In the genomic region with DNA sequence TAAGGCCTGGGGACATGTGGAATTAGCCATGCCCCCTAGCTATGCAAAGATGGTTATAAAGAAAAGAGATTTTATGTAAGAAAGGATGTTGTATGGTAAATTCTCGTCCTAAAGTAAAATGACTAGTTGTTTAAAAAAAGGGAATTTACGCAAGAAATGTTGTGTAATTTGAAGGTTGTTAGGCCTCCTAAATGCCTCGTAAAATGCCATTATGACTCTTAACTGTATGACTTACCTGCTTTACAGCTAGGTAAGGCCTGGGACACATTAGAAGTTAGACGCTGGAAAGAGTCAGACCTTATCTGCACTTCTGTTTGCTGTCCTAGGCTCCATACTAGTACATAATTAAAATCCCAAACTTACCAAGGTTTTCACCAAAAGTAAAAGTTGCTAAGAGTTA, we compare ENCODE assay signal across 18 cellular contexts. TPM values are rescaled to one million over a fixed set of nuclear protein-coding genes. Genes with fewer than 3 reads are reported as not detected.
DNase-seq lines count a peak whose midpoint lies in the region; ATAC-seq and TF ChIP-seq lines count a peak whose summit lies in the region.
"Had no signal": no experiment of that assay in that cellular context is flagged by ENCODE, and none has a peak within 500 bp of the region (broad histone marks: within the 10 kb centered on the region; RNA-seq: fewer than 3 reads in every experiment).

No MANE protein-coding gene starts in this region.

- H3F3A ChIP-seq in SK-N-SH (replicated peaks; ENCODE audit: insufficient read depth): no peaks in the 10 kb centered on the region

- TF ChIP-seq CTCF in right atrium auricular region (IDR thresholded peaks at IDR 0.05) (no peak), heart left ventricle (IDR thresholded peaks at IDR 0.05) (no peak), SK-N-SH (IDR thresholded peaks at IDR 0.05) (no peak)

- no peaks in the 10 kb centered on the region for H4K20me1 ChIP-seq in SK-N-SH (ENCODE audit: insufficient read depth)

- H3K27ac ChIP-seq in right atrium auricular region (peak overlapping the region; percentile 82 to 86), heart left ventricle (peak overlapping the region in 3 of 12 donors; percentile 9 to 79 (median 67)), SK-N-SH (ENCODE audit: low read depth in 2 of 2, low read length in 1 of 2) (no peak overlapping the region)
- H3K27ac ChIP-seq: A549, C4-2B had no signal

- no peaks in the 10 kb centered on the region for H3K79me2 ChIP-seq in SK-N-SH (ENCODE audit: insufficient read depth)

- H3K36me3 Mint-ChIP-seq in activated naive CD8-positive, alpha-beta T cell treated with anti-CD3 and anti-CD28 coated beads, Interleukin-2, amount 50 U/mL, for 24 hours (ENCODE audit: low read depth): no peaks in the 10 kb centered on the region

- H3K9me2 ChIP-seq in SK-N-SH: no peaks in the 10 kb centered on the region

- no peak overlapping the region for H3K9ac ChIP-seq in SK-N-SH

- H3K27me3 ChIP-seq in right atrium auricular region (no peaks in the 10 kb centered on the region), heart left ventricle (peaks cover 0 to 2% (median 0%) of the 10 kb centered on the region in 9 donors), SK-N-SH (ENCODE audit: insufficient read depth) (peaks cover 4% of the 10 kb centered on the region; the same call in 1 of the 2 replicates)

- no peak overlapping the region for H3K4me2 ChIP-seq in SK-N-SH
- H3K4me2 ChIP-seq: A549 had no signal

- H3K9me3 ChIP-seq in right atrium auricular region (no peaks in the 10 kb centered on the region), heart left ventricle (no peaks in the 10 kb centered on the region), SK-N-SH (no peaks in the 10 kb centered on the region)
- H3K9me3 ChIP-seq: A549, Caco-2 had no signal

- H3K4me3 ChIP-seq in right atrium auricular region (no peak overlapping the region), heart left ventricle (no peak overlapping the region), SK-N-SH (ENCODE audit: low read depth in 2 of 2, low read length in 1 of 2) (no peak overlapping the region)
- H3K4me3 ChIP-seq: A549 had no signal

- intact Hi-C loops in heart left ventricle (cut with DNase I): loop anchor here in 1 of 10 donors (2.0 kb wide), 1 partner anchor 17 kb away; a partner anchor contains a TSS

- H2AFZ ChIP-seq in SK-N-SH (ENCODE audit: low read depth): no peak overlapping the region

- WGBS in heart left ventricle, 4 donors: 83 to 90% (median 87%) methylated on average over 4 of the region's 4 CpGs
- WGBS in SK-N-SH (ENCODE audit: low lambda C conversion rate): 62% methylated on average over 4 of the region's 4 CpGs

- H3K4me1 ChIP-seq in right atrium auricular region: no peaks in the 10 kb centered on the region
- H3K4me1 ChIP-seq in heart left ventricle: peaks cover 0 to 30% (median 2%) of the 10 kb centered on the region in 12 donors
- no peaks in the 10 kb centered on the region for H3K4me1 ChIP-seq in SK-N-SH (ENCODE audit: control insufficient read depth in 1 of 2, insufficient read depth in 2 of 2, low read depth in 1 of 2, low read length in 1 of 2)
- H3K4me1 ChIP-seq: A549, Caco-2 had no signal

- CTCF ChIA-PET in SK-N-SH (lab: Yijun Ruan, JAX): interaction anchor here (0.9 to 1.2 kb wide), 4 partner anchors 9 to 27 kb away, joined by 3 read pairs; no protein-coding TSS in a partner anchor

- TF ChIP-seq EP300 in SK-N-SH (IDR thresholded peaks at IDR 0.05; ENCODE audit: borderline replicate concordance in 1 of 2, low read depth in 1 of 2, low read length in 1 of 2): no peak

- H3K4me1 Mint-ChIP-seq in activated naive CD8-positive, alpha-beta T cell treated with anti-CD3 and anti-CD28 coated beads, Interleukin-2, amount 50 U/mL, for 24 hours: no peaks in the 10 kb centered on the region

- no peak for TF ChIP-seq RAD21 in SK-N-SH (IDR thresholded peaks at IDR 0.05; ENCODE audit: low read length)

- POLR2A ChIA-PET in SK-N-SH (lab: Yijun Ruan, JAX): no interaction called here

- no peak for TF ChIP-seq POLR2A in heart left ventricle (IDR thresholded peaks at IDR 0.05)

- DNase-seq in right atrium auricular region (ENCODE audit: low spot score) (no peak), heart left ventricle (no peak), NOMO-1 treated with DMSO at 0.1 percent for 48 hours (lab: John Stamatoyannopoulos, UW; ENCODE audit: unreplicated experiment) (peak; percentile 75), islet precursor cell (peak; percentile 36), SK-N-SH (no peak), Kasumi-1 (lab: John Stamatoyannopoulos, UW) (no peak), DMS114 treated with DMSO at 0.1 percent for 48 hours (lab: John Stamatoyannopoulos, UW; ENCODE audit: unreplicated experiment) (no peak)
- no peak for DNase-seq in activated naive CD8-positive, alpha-beta T cell treated with anti-CD3 and anti-CD28 coated beads, Interleukin-2, amount 50 U/mL, for 24 hours
- DNase-seq: Caco-2, EL, NCI-H1436, NCI-H2029 treated with DMSO at 0.1 percent for 48 hours, NCI-H748 treated with DMSO at 0.1 percent for 48 hours, SHP77 had no signal

- ATAC-seq in heart left ventricle: no peak
- ATAC-seq in activated naive CD8-positive, alpha-beta T cell treated with anti-CD3 and anti-CD28 coated beads, Interleukin-2, amount 50 U/mL, for 24 hours: no peak
- ATAC-seq: A549 had no signal

- H3K9me3 Mint-ChIP-seq in activated naive CD8-positive, alpha-beta T cell treated with anti-CD3 and anti-CD28 coated beads, Interleukin-2, amount 50 U/mL, for 24 hours: no peaks in the 10 kb centered on the region

- H3K36me3 ChIP-seq in right atrium auricular region (no peaks in the 10 kb centered on the region), heart left ventricle (no peaks in the 10 kb centered on the region), SK-N-SH (replicated peaks in 1 of 2; ENCODE audit: control insufficient read depth in 1 of 2, insufficient read depth in 2 of 2, low read length in 1 of 2) (no peaks in the 10 kb centered on the region)

- peaks cover 2% of the 10 kb centered on the region for H3K27me3 Mint-ChIP-seq in activated naive CD8-positive, alpha-beta T cell treated with anti-CD3 and anti-CD28 coated beads, Interleukin-2, amount 50 U/mL, for 24 hours

- no peak overlapping the region for H3K4me3 Mint-ChIP-seq in activated naive CD8-positive, alpha-beta T cell treated with anti-CD3 and anti-CD28 coated beads, Interleukin-2, amount 50 U/mL, for 24 hours

- H3K27ac Mint-ChIP-seq in activated naive CD8-positive, alpha-beta T cell treated with anti-CD3 and anti-CD28 coated beads, Interleukin-2, amount 50 U/mL, for 24 hours: no peak overlapping the region

TF ChIP-seq in SK-N-SH, 30 proteins besides CTCF, POLR2A, EP300 and RAD21 (continues in another document):
- TF ChIP-seq RFX5 (IDR thresholded peaks at IDR 0.05; ENCODE audit: low read length) (no peak), FOXM1 (IDR thresholded peaks at IDR 0.05; ENCODE audit: low read depth) (no peak), TEAD4 (IDR thresholded peaks at IDR 0.05; ENCODE audit: borderline replicate concordance, insufficient read depth) (no peak), POLR2AphosphoS5 (IDR thresholded peaks at IDR 0.05; ENCODE audit: low read depth, low read length) (no peak), EZH2phosphoT487 (IDR thresholded peaks at IDR 0.05; ENCODE audit: borderline replicate concordance, low read depth) (no peak), MEF2A (IDR thresholded peaks at IDR 0.05; ENCODE audit: borderline replicate concordance, low read depth) (no peak), YY1 (IDR thresholded peaks at IDR 0.05; ENCODE audit: low read depth) (no peak), FOXJ3 (CRISPR knock-in tag; IDR thresholded peaks at IDR 0.05) (no peak)
- TF ChIP-seq, protein P1, sequence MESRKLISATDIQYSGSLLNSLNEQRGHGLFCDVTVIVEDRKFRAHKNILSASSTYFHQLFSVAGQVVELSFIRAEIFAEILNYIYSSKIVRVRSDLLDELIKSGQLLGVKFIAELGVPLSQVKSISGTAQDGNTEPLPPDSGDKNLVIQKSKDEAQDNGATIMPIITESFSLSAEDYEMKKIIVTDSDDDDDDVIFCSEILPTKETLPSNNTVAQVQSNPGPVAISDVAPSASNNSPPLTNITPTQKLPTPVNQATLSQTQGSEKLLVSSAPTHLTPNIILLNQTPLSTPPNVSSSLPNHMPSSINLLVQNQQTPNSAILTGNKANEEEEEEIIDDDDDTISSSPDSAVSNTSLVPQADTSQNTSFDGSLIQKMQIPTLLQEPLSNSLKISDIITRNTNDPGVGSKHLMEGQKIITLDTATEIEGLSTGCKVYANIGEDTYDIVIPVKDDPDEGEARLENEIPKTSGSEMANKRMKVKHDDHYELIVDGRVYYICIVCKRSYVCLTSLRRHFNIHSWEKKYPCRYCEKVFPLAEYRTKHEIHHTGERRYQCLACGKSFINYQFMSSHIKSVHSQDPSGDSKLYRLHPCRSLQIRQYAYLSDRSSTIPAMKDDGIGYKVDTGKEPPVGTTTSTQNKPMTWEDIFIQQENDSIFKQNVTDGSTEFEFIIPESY (IDR thresholded peaks at IDR 0.05; ENCODE audit: borderline replicate concordance, low read depth): no peak
- TF ChIP-seq, protein P2, sequence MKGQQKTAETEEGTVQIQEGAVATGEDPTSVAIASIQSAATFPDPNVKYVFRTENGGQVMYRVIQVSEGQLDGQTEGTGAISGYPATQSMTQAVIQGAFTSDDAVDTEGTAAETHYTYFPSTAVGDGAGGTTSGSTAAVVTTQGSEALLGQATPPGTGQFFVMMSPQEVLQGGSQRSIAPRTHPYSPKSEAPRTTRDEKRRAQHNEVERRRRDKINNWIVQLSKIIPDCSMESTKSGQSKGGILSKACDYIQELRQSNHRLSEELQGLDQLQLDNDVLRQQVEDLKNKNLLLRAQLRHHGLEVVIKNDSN (IDR thresholded peaks at IDR 0.05; ENCODE audit: borderline replicate concordance, low read depth): no peak

RNA-seq across cellular contexts. Expression of a gene that starts 17.5 kb away (rescaled TPM):
- total RNA-seq in right atrium auricular region: 100 to 1,000 TPM; 444 to 908 TPM
- total RNA-seq in heart left ventricle: 100 to 1,000 TPM; 305 to 823 (median 538) TPM
- polyA plus RNA-seq in heart left ventricle: 1,000 to 10,000 TPM in 1 of 2 donors, 100 to 1,000 TPM in 1; 188 to 1,023 TPM
- polyA plus RNA-seq in SK-N-SH (2012; rRNA removed): not detected in 2 replicates
- polyA plus RNA-seq in SK-N-SH (2012; cell fraction: cytosol; rRNA removed): not detected in 2 replicates
- 0.09 TPM in 1 of 2 replicates, not detected in the other for polyA plus RNA-seq in SK-N-SH (2012; cell fraction: nucleus; rRNA removed)
- total RNA-seq: Caco-2, H1, NCI-H460 had no signal
- polyA plus RNA-seq: A549 had no signal

RNA-seq across cellular contexts. Expression of a gene that starts 34.8 kb away (rescaled TPM):
- total RNA-seq in right atrium auricular region: under 1 TPM; 0.15 to 0.63 TPM
- 1 to 10 TPM in 2 of 9 donors, under 1 TPM in 6, not detected in 1; 0.19 to 5.6 (median 0.73) TPM for total RNA-seq in heart left ventricle
- polyA plus RNA-seq in heart left ventricle: 1 to 10 TPM in 1 of 2 donors, under 1 TPM in 1; 0.61 to 6.8 TPM
- not detected in 2 replicates for polyA plus RNA-seq in SK-N-SH (2012; rRNA removed)
- polyA plus RNA-seq in SK-N-SH (2012; cell fraction: cytosol; rRNA removed): not detected in 2 replicates
- not detected in 2 replicates for polyA plus RNA-seq in SK-N-SH (2012; cell fraction: nucleus; rRNA removed)
- total RNA-seq: Caco-2, H1, NCI-H460 had no signal
- polyA plus RNA-seq: A549 had no signal

RNA-seq across cellular contexts. Expression of a gene that starts 52.9 kb away (rescaled TPM):
- under 1 TPM in 1 of 2 donors, not detected in 1; 0.35 TPM for total RNA-seq in right atrium auricular region
- total RNA-seq in heart left ventricle: 1 to 10 TPM in 1 of 9 donors, under 1 TPM in 7, not detected in 1; 0.44 to 1.4 (median 0.83) TPM
- polyA plus RNA-seq in heart left ventricle: 1 to 10 TPM in 1 of 2 donors, under 1 TPM in 1; 0.53 to 1.1 TPM
- polyA plus RNA-seq in SK-N-SH (2012; rRNA removed): 0.66 and 1.3 TPM in 2 replicates
- 0.37 and 0.82 TPM in 2 replicates for polyA plus RNA-seq in SK-N-SH (2012; cell fraction: cytosol; rRNA removed)
- polyA plus RNA-seq in SK-N-SH (2012; cell fraction: nucleus; rRNA removed): 2.9 and 3.2 TPM in 2 replicates
- total RNA-seq: H1 had no signal

Comparison
In these comparisons a context has a peak if more than half of its experiments do, and no peak if none do; other contexts are left out.
1. DNase-seq: peak in NOMO-1 treated with DMSO at 0.1 percent for 48 hours (single experiment) and islet precursor cell (single experiment); none in right atrium auricular region (single experiment), heart left ventricle (0 of 5), activated naive CD8-positive, alpha-beta T cell treated with anti-CD3 and anti-CD28 coated beads, Interleukin-2, amount 50 U/mL, for 24 hours (single experiment), SK-N-SH (single experiment), Kasumi-1 (0 of 2) and DMS114 treated with DMSO at 0.1 percent for 48 hours (single experiment).
2. H3K27ac ChIP-seq: peak in right atrium auricular region (2 of 2); none in SK-N-SH (0 of 2).